ENCODE assay signal across 28 cellular contexts in genomic region chr20:49751397-49751735, GRCh38. TPM values are rescaled to one million over a fixed set of nuclear protein-coding genes. Genes with fewer than 3 reads are reported as not detected.
DNase-seq lines count a peak whose midpoint lies in the region; ATAC-seq, FAIRE-seq and TF ChIP-seq lines count a peak whose summit lies in the region.
"Had no signal": no experiment of that assay in that cellular context is flagged by ENCODE, and none has a peak within 500 bp of the region (broad histone marks: within the 10 kb centered on the region; RNA-seq: fewer than 3 reads in every experiment).

No MANE protein-coding gene starts in this region.

- H3K4me1 Mint-ChIP-seq in CD14-positive monocyte = peaks cover 22% of the 10 kb centered on the region
- H3K4me1 Mint-ChIP-seq in effector memory CD8-positive, alpha-beta T cell (ENCODE audit: low read depth in 2 of 2) = peaks cover 6 to 8% of the 10 kb centered on the region in 2 donors
- peaks cover 10% of the 10 kb centered on the region for H3K4me1 Mint-ChIP-seq in CD8-positive, alpha-beta T cell (ENCODE audit: low read depth)

- TF ChIP-seq EP300 in K562 (IDR thresholded peaks at IDR 0.05; ENCODE audit: low read length) = no peak
- TF ChIP-seq EP300 in sigmoid colon (IDR thresholded peaks at IDR 0.05) = no peak

- no peak for FAIRE-seq in K562 (lab: Jason Lieb, UNC)
- FAIRE-seq: D721Med, endometrium, TTC549 had no signal

- no peaks in the 10 kb centered on the region for H3K79me2 ChIP-seq in K562 (ENCODE audit: control insufficient read depth, insufficient read depth, low read length)

- ATAC-seq in K562 (no peak), GM18511 (IDR thresholded peaks at IDR 0.05; ENCODE audit: unreplicated experiment) (no peak)
- ATAC-seq in effector memory CD8-positive, alpha-beta T cell (replicated peaks) = no peak
- no peak for ATAC-seq in CD8-positive, alpha-beta T cell

- peaks cover 0 to 4% (median 0%) of the 10 kb centered on the region in 7 donors for H3K9me3 Mint-ChIP-seq in CD14-positive monocyte
- H3K9me3 Mint-ChIP-seq in effector memory CD8-positive, alpha-beta T cell = no peaks in the 10 kb centered on the region
- no peaks in the 10 kb centered on the region for H3K9me3 Mint-ChIP-seq in CD8-positive, alpha-beta T cell
- H3K9me3 Mint-ChIP-seq: activated T-cell treated with anti-CD3 and anti-CD28 coated beads, Interleukin-2, amount 50 U/mL, for 4 hours; GM23338; neural crest cell had no signal

- H3K27ac ChIP-seq in HL-60 (replicated peaks) = peak overlapping the region; percentile 74
- no peak overlapping the region for H3K27ac ChIP-seq in K562 (ENCODE audit: extremely low read depth, low read depth, low read length)
- peak overlapping the region in 1 of 4 donors; percentile 27 for H3K27ac ChIP-seq in sigmoid colon
- H3K27ac ChIP-seq in CD8-positive, alpha-beta T cell (ENCODE audit: low read depth, low read length) = no peak overlapping the region
- H3K27ac ChIP-seq: prostate gland, SJSA1 had no signal

- H3K27me3 Mint-ChIP-seq in CD14-positive monocyte (ENCODE audit: low read depth in 3 of 3) = peaks cover 0 to 1% (median 0%) of the 10 kb centered on the region in 3 donors
- no peaks in the 10 kb centered on the region for H3K27me3 Mint-ChIP-seq in effector memory CD8-positive, alpha-beta T cell
- peaks cover 6% of the 10 kb centered on the region for H3K27me3 Mint-ChIP-seq in CD8-positive, alpha-beta T cell (ENCODE audit: low read depth)

- POLR2A ChIA-PET in K562 (lab: Yijun Ruan, JAX) = no interaction called here
- POLR2A ChIA-PET in CD8-positive, alpha-beta T cell (lab: Charles Lee) = no interaction called here

- H3K4me2 ChIP-seq in K562 (ENCODE audit: insufficient read depth, low read length) = no peak overlapping the region
- H3K4me2 ChIP-seq: GM23338 had no signal

- CTCF ChIA-PET in K562 (lab: Yijun Ruan, JAX; ENCODE audit: low intra/inter-chr PET ratio) = no interaction called here
- CTCF ChIA-PET in CD8-positive, alpha-beta T cell (lab: Charles Lee) = interaction anchor here (1.1 kb wide), 1 partner anchor 142 kb away, joined by 3 read pairs; no protein-coding TSS in a partner anchor

- intact Hi-C loops in CD14-positive monocyte (cut with micrococcal nuclease) (no loop called here), K562 (cut with micrococcal nuclease) (no loop called here), sigmoid colon (cut with DNase I) (no loop called here)
- intact Hi-C loops in CD8-positive, alpha-beta T cell (cut with DNase I, micrococcal nuclease) = no loop called here

- TF ChIP-seq CTCF in CD14-positive monocyte (IDR thresholded peaks at IDR 0.05) (no peak), HL-60 (IDR thresholded peaks at IDR 0.05; ENCODE audit: insufficient read depth, low read length) (no peak), K562 (IDR thresholded peaks at IDR 0.05 in 2 of 3, conservative IDR thresholded peaks at IDR 0.05 in 1 of 3; ENCODE audit: insufficient read depth in 2 of 3, low read depth in 1 of 3, low read length in 3 of 3) (no peak), sigmoid colon (IDR thresholded peaks at IDR 0.05) (no peak)
- TF ChIP-seq CTCF in CD8-positive, alpha-beta T cell (IDR thresholded peaks at IDR 0.05) = no peak

- no peak for TF ChIP-seq POLR2A in K562 (conservative IDR thresholded peaks at IDR 0.05)
- TF ChIP-seq POLR2A in sigmoid colon (IDR thresholded peaks at IDR 0.05) = no peak

- H4K20me1 ChIP-seq in K562 (replicated peaks; ENCODE audit: control insufficient read depth, insufficient read depth, low read length) = no peaks in the 10 kb centered on the region

- H2AFZ ChIP-seq in K562 (ENCODE audit: low read depth, low read length) = peak overlapping the region; percentile 16; the same call in 1 of the 2 replicates

- H3K9ac ChIP-seq in K562 (ENCODE audit: insufficient read depth in 1 of 2, low read depth in 2 of 2, low read length in 2 of 2) = no peak overlapping the region

- no peaks in the 10 kb centered on the region for H3K27me3 ChIP-seq in HL-60 (ENCODE audit: insufficient read depth, poor library complexity, severe bottlenecking)
- H3K27me3 ChIP-seq in K562 (ENCODE audit: control insufficient read depth in 2 of 2, insufficient read depth in 2 of 2, low read length in 2 of 2) = no peaks in the 10 kb centered on the region
- H3K27me3 ChIP-seq in sigmoid colon = no peaks in the 10 kb centered on the region
- H3K27me3 ChIP-seq in CD8-positive, alpha-beta T cell (ENCODE audit: insufficient read depth, low read length) = no peaks in the 10 kb centered on the region
- H3K27me3 ChIP-seq: SJSA1 had no signal

- in situ Hi-C loops in K562 (cut with MboI) = no loop called here

- peaks cover 11 to 17% of the 10 kb centered on the region in 2 experiments for H3K4me1 ChIP-seq in K562 (replicated peaks in 1 of 2; ENCODE audit: control insufficient read depth in 2 of 2, insufficient read depth in 2 of 2, low read length in 2 of 2)
- peaks cover 0 to 34% (median 25%) of the 10 kb centered on the region in 4 donors for H3K4me1 ChIP-seq in sigmoid colon
- peaks cover 7% of the 10 kb centered on the region for H3K4me1 ChIP-seq in CD8-positive, alpha-beta T cell (ENCODE audit: insufficient read depth, low read length)
- H3K4me1 ChIP-seq: prostate gland, SJSA1 had no signal

- H3K4me3 Mint-ChIP-seq in CD14-positive monocyte = no peak overlapping the region
- no peak overlapping the region for H3K4me3 Mint-ChIP-seq in effector memory CD8-positive, alpha-beta T cell
- no peak overlapping the region for H3K4me3 Mint-ChIP-seq in CD8-positive, alpha-beta T cell
- H3K4me3 Mint-ChIP-seq: activated T-cell treated with anti-CD3 and anti-CD28 coated beads, Interleukin-2, amount 50 U/mL, for 4 hours; GM23338; neural crest cell had no signal

- WGBS in K562 (ENCODE audit: insufficient coverage, low coverage, missing lambda C conversion rate) = 48% methylated on average over 3 of the region's 3 CpGs
- WGBS in sigmoid colon, 2 donors = 78 to 86% methylated on average over 3 of the region's 3 CpGs

- H3K4me3 ChIP-seq in HL-60 (replicated peaks; ENCODE audit: insufficient read depth, low read length) (no peak overlapping the region), K562 (no peak overlapping the region), sigmoid colon (no peak overlapping the region)
- H3K4me3 ChIP-seq in CD8-positive, alpha-beta T cell (ENCODE audit: low read depth, low read length) = no peak overlapping the region
- H3K4me3 ChIP-seq: GM23338, prostate gland, SJSA1 had no signal

- H3K36me3 ChIP-seq in K562 (ENCODE audit: control insufficient read depth, insufficient read depth, low read length) (no peaks in the 10 kb centered on the region), sigmoid colon (no peaks in the 10 kb centered on the region)
- H3K36me3 ChIP-seq in CD8-positive, alpha-beta T cell (ENCODE audit: insufficient read depth, low read length) = no peaks in the 10 kb centered on the region
- H3K36me3 ChIP-seq: lower lobe of right lung, prostate gland, SJSA1 had no signal

- TF ChIP-seq RAD21 in K562 (CRISPR knock-in tag; conservative IDR thresholded peaks at IDR 0.05 in 1 of 2, IDR thresholded peaks at IDR 0.05 in 1 of 2) = no peak

- H3K9me3 ChIP-seq in K562 (replicated peaks; ENCODE audit: control insufficient read depth, insufficient read depth, low read depth, low read length) = no peaks in the 10 kb centered on the region
- H3K9me3 ChIP-seq in sigmoid colon = no peaks in the 10 kb centered on the region
- no peaks in the 10 kb centered on the region for H3K9me3 ChIP-seq in CD8-positive, alpha-beta T cell (ENCODE audit: low read length)
- H3K9me3 ChIP-seq: lower lobe of right lung, prostate gland, SJSA1 had no signal

- no peak for DNase-seq in CD14-positive monocyte (ENCODE audit: low spot score)
- DNase-seq in HL-60 (ENCODE audit: low read depth in 1 of 2, low spot score in 1 of 2) = no peak
- no peak for DNase-seq in K562 (ENCODE audit: extremely low read depth in 1 of 4, low spot score in 3 of 4)
- peak; percentile 67 for DNase-seq in sigmoid colon
- no peak for DNase-seq in effector memory CD8-positive, alpha-beta T cell
- no peak for DNase-seq in CD8-positive, alpha-beta T cell
- DNase-seq in NCI-H2196 treated with DMSO at 0.1 percent for 48 hours (lab: John Stamatoyannopoulos, UW; ENCODE audit: unreplicated experiment) = no peak
- DNase-seq: activated CD4-positive, alpha-beta T cell treated with anti-CD3 and anti-CD28 coated beads for 1 hour; activated naive CD4-positive, alpha-beta T cell; activated T-cell treated with anti-CD3 and anti-CD28 coated beads, Interleukin-2, amount 50 U/mL, for 4 hours; C1 segment of cervical spinal cord; cortex of kidney; glutamatergic neuron; Karpas-422; lower lobe of right lung; NCI-H1092; NCI-H187; NCI-H2171 treated with DMSO at 0.1 percent for 48 hours; NCI-H524 treated with DMSO at 0.1 percent for 48 hours; T-helper 1 cell had no signal

- H3K9me1 ChIP-seq in K562 (ENCODE audit: control insufficient read depth, insufficient read depth, low read length) = no peaks in the 10 kb centered on the region

- H3K27ac Mint-ChIP-seq in CD14-positive monocyte = peak overlapping the region in 4 of 7 donors; percentile 17 to 91 (median 71)
- H3K27ac Mint-ChIP-seq in effector memory CD8-positive, alpha-beta T cell = peak overlapping the region in 1 of 2 donors; percentile 0
- H3K27ac Mint-ChIP-seq in CD8-positive, alpha-beta T cell = no peak overlapping the region
- H3K27ac Mint-ChIP-seq: GM23338 had no signal

- H3K36me3 Mint-ChIP-seq in CD14-positive monocyte = peaks cover 0 to 2% of the 10 kb centered on the region in 2 donors
- H3K36me3 Mint-ChIP-seq in effector memory CD8-positive, alpha-beta T cell (ENCODE audit: insufficient read depth) = peaks cover 3% of the 10 kb centered on the region
- no peaks in the 10 kb centered on the region for H3K36me3 Mint-ChIP-seq in CD8-positive, alpha-beta T cell

- BruUV-seq in K562 (replicated peaks; lab: Mats Ljungman, UMichigan) = no TSS peak

RNA-seq across cellular contexts. Expression of gene B4GALT5, which starts 37.7 kb away (rescaled TPM):
- 1 to 10 TPM; 2.4 to 2.7 TPM for polyA plus RNA-seq in CD14-positive monocyte
- 25.2 and 26.6 TPM in 2 replicates for total RNA-seq in K562 (2011; cell fraction: chromatin; rRNA removed; ENCODE audit: low replicate concordance)
- 24.6 and 27.5 TPM in 2 replicates for total RNA-seq in K562 (2011; cell fraction: nucleolus; rRNA removed)
- total RNA-seq in K562 (2011; cell fraction: nucleoplasm; rRNA removed) = 39.2 and 61.3 TPM in 2 replicates
- 8.5 and 9.6 TPM in 2 replicates for total RNA-seq in K562 (2014; rRNA removed)
- total RNA-seq in K562 (2014; rRNA removed; fragmentation: Illumina TruSeq; extraction: Trizol) = 23.4 and 24.2 TPM in 2 replicates
- 24.1 and 25.4 TPM in 2 replicates for total RNA-seq in K562 (2015; rRNA removed; fragmentation: Illumina TruSeq; extraction: Trizol)
- 23.7 and 25.7 TPM in 2 replicates for total RNA-seq in K562 (2021)
- polyA plus RNA-seq in K562 (2011; rRNA removed) = 22.2 and 32.4 TPM in 2 replicates
- polyA plus RNA-seq in K562 (2011; cell fraction: cytosol; rRNA removed) = 23.3 and 23.6 TPM in 2 replicates
- polyA plus RNA-seq in K562 (2011; cell fraction: nucleus; rRNA removed) = 12.0 and 14.7 TPM in 2 replicates
- 10.9 and 18.2 TPM in 2 replicates for polyA plus RNA-seq in K562 (2012)
- 30.9 and 32.6 TPM in 2 replicates for polyA plus RNA-seq in K562 (2014; fragmentation: Illumina TruSeq; extraction: Trizol)
- polyA plus RNA-seq in K562 (2014; fragmentation: Nextera tagmentation; extraction: Ambion mirVana) = 10 to 100 TPM; 12.2 to 17.5 TPM
- polyA plus RNA-seq in K562 (2014; rRNA removed) = 16.4 and 20.0 TPM in 2 replicates
- polyA minus RNA-seq in K562 (2011; rRNA and poly(A)+ RNA removed) = 31.7 and 44.1 TPM in 2 replicates
- 17.4 and 24.1 TPM in 2 replicates for polyA minus RNA-seq in K562 (2011; cell fraction: cytosol; rRNA and poly(A)+ RNA removed)
- polyA minus RNA-seq in K562 (2011; cell fraction: nucleus; rRNA and poly(A)+ RNA removed) = 5.0 and 6.2 TPM in 2 replicates
- total RNA-seq in sigmoid colon = 10 to 100 TPM; 17.4 to 33.4 (median 21.5) TPM
- polyA plus RNA-seq in sigmoid colon = 10 to 100 TPM; 17.1 to 46.0 (median 17.4) TPM
- 1 to 10 TPM; 7.8 to 7.9 TPM for total RNA-seq in CD8-positive, alpha-beta T cell
